In the genomic region with DNA sequence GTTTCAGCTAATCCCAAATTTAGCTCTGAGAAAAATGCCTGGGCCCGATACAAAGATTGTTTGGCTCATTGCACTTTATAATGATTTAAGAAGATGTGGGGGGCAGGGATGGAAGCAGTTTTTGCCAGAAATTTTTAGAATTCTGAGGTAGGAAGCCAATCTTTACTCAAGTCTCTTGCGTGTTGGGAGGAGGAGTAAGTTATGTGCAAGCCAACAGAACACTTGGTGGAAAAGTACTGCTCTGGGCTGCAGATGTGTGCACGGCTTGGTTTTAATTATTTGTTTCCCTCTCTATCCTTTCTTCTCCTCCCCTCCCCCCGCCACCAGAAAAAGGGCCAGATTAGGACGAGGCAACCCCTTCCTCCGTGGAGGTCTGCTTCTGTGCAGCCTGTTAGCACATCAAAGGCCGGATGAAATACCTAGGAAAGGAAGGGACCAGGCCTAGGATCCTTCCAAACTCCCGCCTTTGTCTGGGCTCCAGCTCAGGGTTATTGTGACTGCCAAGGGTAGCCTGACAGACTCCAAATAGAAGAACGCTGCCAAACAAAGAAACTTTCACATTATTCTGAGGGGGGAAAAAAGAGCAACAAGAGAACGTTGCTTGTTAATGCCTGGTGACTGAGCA, we compare ENCODE assay signal across 9 cellular contexts. TPM values are rescaled to one million over a fixed set of nuclear protein-coding genes. Genes with fewer than 3 reads are reported as not detected.
A peak's percentile ranks its signal among the peaks of the same experiment; 100 is the strongest.
DNase-seq lines count a peak whose midpoint lies in the region; ATAC-seq and TF ChIP-seq lines count a peak whose summit lies in the region.
"Had no signal": no experiment of that assay in that cellular context is flagged by ENCODE, and none has a peak within 500 bp of the region (broad histone marks: within the 10 kb centered on the region; RNA-seq: fewer than 3 reads in every experiment).

No MANE protein-coding gene starts in this region.

- H3K4me1 ChIP-seq in CD8-positive, alpha-beta memory T cell (ENCODE audit: insufficient read depth, low read length), result peaks cover 17% of the 10 kb centered on the region
- peaks cover 4% of the 10 kb centered on the region for H3K4me1 ChIP-seq in NT2/D1 (ENCODE audit: insufficient read depth, insufficient read length)
- no peaks in the 10 kb centered on the region for H3K4me1 ChIP-seq in esophagus (ENCODE audit: control insufficient read depth in 2 of 2, insufficient read depth in 2 of 2, low read length in 1 of 2)
- H3K4me1 ChIP-seq in neural progenitor cell, result peaks cover 10% of the 10 kb centered on the region
- H3K4me1 ChIP-seq in Peyer's patch, result peaks cover 0 to 12% (median 0%) of the 10 kb centered on the region in 4 donors

- no peak for ATAC-seq in GM18907 (IDR thresholded peaks at IDR 0.05; ENCODE audit: unreplicated experiment)
- no peak for ATAC-seq in HG03175 (IDR thresholded peaks at IDR 0.05; ENCODE audit: unreplicated experiment)

- peaks cover 0 to 5% of the 10 kb centered on the region in 2 donors for H3K27me3 Mint-ChIP-seq in CD8-positive, alpha-beta memory T cell
- H3K27me3 Mint-ChIP-seq in neural progenitor cell (ENCODE audit: insufficient read depth, low read depth), result peaks cover 6% of the 10 kb centered on the region

- peaks cover 37% of the 10 kb centered on the region for H3K79me2 ChIP-seq in neural progenitor cell (ENCODE audit: low read depth)

- TF ChIP-seq POLR2A in Peyer's patch (IDR thresholded peaks at IDR 0.05), result no peak

- no peaks in the 10 kb centered on the region for H3K9me3 ChIP-seq in CD8-positive, alpha-beta memory T cell (ENCODE audit: low read length)
- no peaks in the 10 kb centered on the region for H3K9me3 ChIP-seq in NT2/D1 (ENCODE audit: insufficient read depth, low read length)
- no peaks in the 10 kb centered on the region for H3K9me3 ChIP-seq in esophagus (ENCODE audit: control insufficient read depth in 2 of 2, insufficient read depth in 1 of 2, low read depth in 1 of 2, low read length in 1 of 2)
- H3K9me3 ChIP-seq in neural progenitor cell (ENCODE audit: low read depth), result no peaks in the 10 kb centered on the region
- no peaks in the 10 kb centered on the region for H3K9me3 ChIP-seq in Peyer's patch

- H3K36me3 ChIP-seq in CD8-positive, alpha-beta memory T cell (ENCODE audit: insufficient read depth, low read length), result no peaks in the 10 kb centered on the region
- H3K36me3 ChIP-seq in NT2/D1 (ENCODE audit: insufficient read depth, insufficient read length, low read length) (peaks cover 22% of the 10 kb centered on the region), esophagus (ENCODE audit: control insufficient read depth in 2 of 2, insufficient read depth in 2 of 2, low read length in 1 of 2) (no peaks in the 10 kb centered on the region), neural progenitor cell (no peaks in the 10 kb centered on the region), Peyer's patch (no peaks in the 10 kb centered on the region)

- peaks cover 20 to 35% (median 28%) of the 10 kb centered on the region in 3 donors for H3K4me1 Mint-ChIP-seq in CD8-positive, alpha-beta memory T cell
- peaks cover 39% of the 10 kb centered on the region for H3K4me1 Mint-ChIP-seq in neural progenitor cell

- POLR2A ChIA-PET in CD8-positive, alpha-beta memory T cell (lab: Charles Lee), result no interaction called here

- TF ChIP-seq CTCF in neural progenitor cell (IDR thresholded peaks at IDR 0.05), result no peak
- TF ChIP-seq CTCF in Peyer's patch (IDR thresholded peaks at IDR 0.05), result no peak

- DNase-seq in CD8-positive, alpha-beta memory T cell, result no peak
- DNase-seq in NT2/D1 (ENCODE audit: low read depth, low spot score) (peak; percentile 57), neural progenitor cell (ENCODE audit: low spot score) (peak; percentile 41), Peyer's patch (no peak), SHP77 (lab: John Stamatoyannopoulos, UW) (no peak)
- DNase-seq: effector memory CD4-positive, alpha-beta T cell had no signal

- H3K4me3 Mint-ChIP-seq in CD8-positive, alpha-beta memory T cell, result peak overlapping the region; percentile 82 to 94 (median 87)
- H3K4me3 Mint-ChIP-seq in neural progenitor cell, result peak overlapping the region; percentile 85

- H3K9ac ChIP-seq in NT2/D1 (ENCODE audit: insufficient read length, low read depth) (peak overlapping the region; percentile 77), neural progenitor cell (no peak overlapping the region)

- CTCF ChIA-PET in CD8-positive, alpha-beta memory T cell (lab: Charles Lee), result no interaction called here

- WGBS in esophagus, 2 donors, result 58 to 61% methylated on average over 10 of the region's 10 CpGs

- H3K4me3 ChIP-seq in CD8-positive, alpha-beta memory T cell (ENCODE audit: low read length), result peak overlapping the region; percentile 36
- H3K4me3 ChIP-seq in NT2/D1 (ENCODE audit: insufficient read length, low read depth) (peak overlapping the region; percentile 33), esophagus (ENCODE audit: low read depth in 1 of 2, low read length in 2 of 2) (no peak overlapping the region), neural progenitor cell (peak overlapping the region; percentile 84), Peyer's patch (no peak overlapping the region)

- H3K4me2 ChIP-seq in neural progenitor cell, result peak overlapping the region; percentile 75

- peaks cover 0 to 1% (median 0%) of the 10 kb centered on the region in 5 donors for H3K9me3 Mint-ChIP-seq in CD8-positive, alpha-beta memory T cell
- peaks cover 13% of the 10 kb centered on the region for H3K9me3 Mint-ChIP-seq in neural progenitor cell

- H3K27me3 ChIP-seq in CD8-positive, alpha-beta memory T cell (ENCODE audit: insufficient read depth, low read length, poor library complexity, severe bottlenecking), result no peaks in the 10 kb centered on the region
- H3K27me3 ChIP-seq in NT2/D1 (ENCODE audit: insufficient read depth, insufficient read length) (no peaks in the 10 kb centered on the region), esophagus (ENCODE audit: control insufficient read depth in 1 of 2, insufficient read depth in 2 of 2, low read length in 2 of 2) (no peaks in the 10 kb centered on the region), neural progenitor cell (no peaks in the 10 kb centered on the region), Peyer's patch (no peaks in the 10 kb centered on the region)

- H3F3A ChIP-seq in neural progenitor cell (ENCODE audit: low read depth), result peaks cover 8% of the 10 kb centered on the region

- no peak overlapping the region for H3K27ac ChIP-seq in CD8-positive, alpha-beta memory T cell (ENCODE audit: low read depth, low read length)
- H3K27ac ChIP-seq in esophagus (ENCODE audit: low read depth in 2 of 2, low read length in 1 of 2), result peak overlapping the region; percentile 51 to 70
- H3K27ac ChIP-seq in neural progenitor cell, result no peak overlapping the region
- peak overlapping the region in 2 of 4 donors; percentile 80 to 81 for H3K27ac ChIP-seq in Peyer's patch

- peaks cover 24% of the 10 kb centered on the region for H4K20me1 ChIP-seq in neural progenitor cell (ENCODE audit: low read depth)

- H3K36me3 Mint-ChIP-seq in CD8-positive, alpha-beta memory T cell, result peaks cover 0 to 13% (median 2%) of the 10 kb centered on the region in 3 donors
- H3K36me3 Mint-ChIP-seq in neural progenitor cell, result peaks cover under 1% of the 10 kb centered on the region

- peak overlapping the region in 3 of 8 donors; percentile 51 to 84 (median 70) for H3K27ac Mint-ChIP-seq in CD8-positive, alpha-beta memory T cell
- H3K27ac Mint-ChIP-seq in neural progenitor cell, result peak overlapping the region; percentile 97

- H2AFZ ChIP-seq in neural progenitor cell (replicated peaks), result peak overlapping the region; percentile 65

RNA-seq across cellular contexts. Expression of a gene that starts 1.0 kb away (rescaled TPM):
- total RNA-seq in CD8-positive, alpha-beta memory T cell, result 10 to 100 TPM; 47.4 to 50.6 TPM
- polyA plus RNA-seq in CD8-positive, alpha-beta memory T cell, result 19.9 TPM
- polyA plus RNA-seq in esophagus, result 10 to 100 TPM; 41.6 to 47.0 TPM
- total RNA-seq in neural progenitor cell (ENCODE audit: low replicate concordance) (191 and 246 TPM in 2 replicates), Peyer's patch (100 to 1,000 TPM in 3 of 4 donors, 10 to 100 TPM in 1; 47.9 to 242 (median 118) TPM)

Comparison
In these comparisons a context has a peak if more than half of its experiments do, and no peak if none do; other contexts are left out.
1. DNase-seq: peak in NT2/D1 (single experiment) and neural progenitor cell (single experiment); none in CD8-positive, alpha-beta memory T cell (0 of 5), Peyer's patch (0 of 3) and SHP77 (0 of 2).
2. H3K27ac ChIP-seq: peak in esophagus (2 of 2); none in CD8-positive, alpha-beta memory T cell (single experiment) and neural progenitor cell (single experiment).
3. H3K4me3 ChIP-seq: peak in CD8-positive, alpha-beta memory T cell (single experiment), NT2/D1 (single experiment) and neural progenitor cell (single experiment); none in esophagus (0 of 2) and Peyer's patch (0 of 4).